Comparison of ENCODE assay signal across 34 cellular contexts in the genomic region with DNA sequence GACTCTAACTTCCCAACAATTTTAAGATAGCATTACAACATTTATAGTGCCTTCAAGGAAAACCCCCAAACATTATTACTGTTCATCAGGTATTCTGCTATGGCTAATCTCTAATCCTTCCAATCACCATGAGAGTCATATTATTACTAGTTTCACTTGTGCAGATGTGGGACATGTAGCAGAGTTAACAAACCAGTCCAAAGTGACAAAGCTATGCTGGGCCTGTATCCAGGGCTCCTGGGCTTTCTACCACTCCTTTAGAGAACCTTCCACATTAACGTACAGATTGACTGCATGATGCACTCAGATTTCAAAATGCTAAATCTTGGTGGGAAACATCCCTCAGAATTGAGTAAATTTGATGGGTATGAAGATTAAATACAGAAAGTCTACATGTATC.
"Had no signal": no experiment of that assay in that cellular context is flagged by ENCODE, and none has a peak within 500 bp of the region (broad histone marks: within the 10 kb centered on the region; RNA-seq: fewer than 3 reads in every experiment).

No MANE protein-coding gene starts in this region.

- H3K9me3 ChIP-seq: ascending aorta had no signal

- ATAC-seq: activated CD8-positive, alpha-beta T cell treated with anti-CD3 and anti-CD28 coated beads for 36 hours; activated T-cell treated with anti-CD3 and anti-CD28 coated beads, Interleukin-2, amount 50 U/mL, for 4 hours; activated T-cell treated with anti-CD3 and anti-CD28 coated beads, Interleukin-2, amount 50 U/mL, for 72 hours had no signal

- H3K27ac ChIP-seq: ascending aorta, cardiac muscle cell, VCaP had no signal

- DNase-seq: activated B cell treated with CpG ODN at 0.5 μM for 24 hours; activated CD4-positive, alpha-beta memory T cell treated with anti-CD3 and anti-CD28 coated beads for 36 hours; activated CD4-positive, alpha-beta T cell treated with anti-CD3 and anti-CD28 coated beads for 4 hours; activated CD4-positive, alpha-beta T cell treated with anti-CD3 and anti-CD28 coated beads, Interleukin-2, amount 10 ng/mL, durations not matched to agents 24 days and 14 days; activated CD4-positive, alpha-beta T cell treated with anti-CD3 and anti-CD28 coated beads, Interleukin-2, amount 50 U/mL, for 1 hour; activated CD4-positive, alpha-beta T cell treated with anti-CD3 and anti-CD28 coated beads, Interleukin-2, amount 50 U/mL, for 4 hours; activated CD4-positive, CD25-positive, alpha-beta regulatory T cell treated with anti-CD3 and anti-CD28 coated beads, Interleukin-2, amount 50 U/mL, for 72 hours; activated CD8-positive, alpha-beta T cell treated with anti-CD3 and anti-CD28 coated beads for 36 hours; activated effector memory CD4-positive, alpha-beta T cell treated with Interleukin-2 at 50 U/mL for 16 hours; activated gamma-delta T cell; activated naive CD4-positive, alpha-beta T cell treated with anti-CD3 and anti-CD28 coated beads, Interleukin-2, amount 10 ng/mL, durations not matched to agents 7 days and 5 days; activated naive CD4-positive, alpha-beta T cell treated with Interleukin-2 at 50 U/mL for 16 hours; activated naive CD8-positive, alpha-beta T cell treated with anti-CD3 and anti-CD28 coated beads for 36 hours; activated T-cell treated with anti-CD3 and anti-CD28 coated beads for 4 hours; activated T-cell treated with anti-CD3 and anti-CD28 coated beads, Interleukin-2, amount 50 U/mL, for 1 hour; activated T-cell treated with anti-CD3 and anti-CD28 coated beads, Interleukin-2, amount 50 U/mL, for 4 hours; activated T-cell treated with anti-CD3 and anti-CD28 coated beads, Interleukin-2, amount 50 U/mL, for 72 hours; amygdala; anterior cingulate cortex; caudate nucleus; cerebellar nuclear complex; SW 1271; T-helper 1 cell; T-helper 2 cell; T-helper 9 cell had no signal

- H3K4me3 ChIP-seq: ascending aorta, cardiac muscle cell had no signal

- H3K4me1 ChIP-seq: ascending aorta had no signal

- H3K27me3 Mint-ChIP-seq: activated B cell treated with CpG ODN at 0.5 μM for 24 hours; activated CD4-positive, alpha-beta memory T cell treated with anti-CD3 and anti-CD28 coated beads for 36 hours; activated CD4-positive, alpha-beta T cell treated with anti-CD3 and anti-CD28 coated beads, Interleukin-2, amount 10 ng/mL, durations not matched to agents 24 days and 14 days; activated CD8-positive, alpha-beta T cell treated with anti-CD3 and anti-CD28 coated beads for 36 hours; activated naive CD4-positive, alpha-beta T cell treated with anti-CD3 and anti-CD28 coated beads, Interleukin-2, amount 10 ng/mL, durations not matched to agents 7 days and 5 days; activated naive CD4-positive, alpha-beta T cell treated with anti-CD3 and anti-CD28 coated beads, Interleukin-2, amount 50 U/mL, for 24 hours; activated naive CD8-positive, alpha-beta T cell treated with anti-CD3 and anti-CD28 coated beads for 36 hours; brain; central memory CD8-positive, alpha-beta T cell had no signal

- H3K9me3 Mint-ChIP-seq: activated B cell treated with CpG ODN at 0.5 μM for 24 hours; activated CD4-positive, alpha-beta memory T cell treated with anti-CD3 and anti-CD28 coated beads for 36 hours; activated CD4-positive, alpha-beta T cell treated with anti-CD3 and anti-CD28 coated beads, Interleukin-2, amount 10 ng/mL, durations not matched to agents 24 days and 14 days; activated CD8-positive, alpha-beta T cell treated with anti-CD3 and anti-CD28 coated beads for 36 hours; activated naive CD4-positive, alpha-beta T cell treated with anti-CD3 and anti-CD28 coated beads, Interleukin-2, amount 10 ng/mL, durations not matched to agents 7 days and 5 days; activated naive CD4-positive, alpha-beta T cell treated with anti-CD3 and anti-CD28 coated beads, Interleukin-2, amount 50 U/mL, for 24 hours; activated naive CD8-positive, alpha-beta T cell treated with anti-CD3 and anti-CD28 coated beads for 36 hours; activated T-cell treated with anti-CD3 and anti-CD28 coated beads, Interleukin-2, amount 50 U/mL, for 4 hours; activated T-cell treated with anti-CD3 and anti-CD28 coated beads, Interleukin-2, amount 50 U/mL, for 72 hours; activated T-helper 2 cell treated with anti-CD3 and anti-CD28 coated beads, Interferon-gamma antibody, Interleukin-2, Interleukin-4, amounts not matched to agents 10 μg/mL and 5 μg/mL and 100 μg/mL, durations not matched to agents 14 hours and 24 hours and 36 hours; brain; central memory CD8-positive, alpha-beta T cell; T-helper 1 cell treated with Interleukin-12 subunit alpha and Interleukin-12 subunit beta and Interleukin-4 antibody, amounts not matched to agents 30 μg/mL and 1 μg/mL, for 36 hours; T-helper 2 cell treated with Interferon-gamma antibody and Interleukin-4, amounts not matched to agents 5 μg/mL and 100 μg/mL, for 36 hours had no signal

- H3K27ac Mint-ChIP-seq: activated B cell treated with CpG ODN at 0.5 μM for 24 hours; activated CD4-positive, alpha-beta memory T cell treated with anti-CD3 and anti-CD28 coated beads for 36 hours; activated CD8-positive, alpha-beta T cell treated with anti-CD3 and anti-CD28 coated beads for 36 hours; activated naive CD4-positive, alpha-beta T cell treated with anti-CD3 and anti-CD28 coated beads, Interleukin-2, amount 10 ng/mL, durations not matched to agents 7 days and 5 days; activated naive CD4-positive, alpha-beta T cell treated with anti-CD3 and anti-CD28 coated beads, Interleukin-2, amount 50 U/mL, for 24 hours; activated naive CD8-positive, alpha-beta T cell treated with anti-CD3 and anti-CD28 coated beads for 36 hours; activated T-cell treated with anti-CD3 and anti-CD28 coated beads, Interleukin-2, amount 50 U/mL, for 72 hours; activated T-helper 2 cell treated with anti-CD3 and anti-CD28 coated beads, Interferon-gamma antibody, Interleukin-2, Interleukin-4, amounts not matched to agents 10 μg/mL and 5 μg/mL and 100 μg/mL, durations not matched to agents 14 hours and 24 hours and 36 hours; T-helper 1 cell treated with Interleukin-12 subunit alpha and Interleukin-12 subunit beta and Interleukin-4 antibody, amounts not matched to agents 30 μg/mL and 1 μg/mL, for 36 hours; T-helper 2 cell treated with Interferon-gamma antibody and Interleukin-4, amounts not matched to agents 5 μg/mL and 100 μg/mL, for 36 hours had no signal

- H3K27me3 ChIP-seq: ascending aorta, cardiac muscle cell had no signal

- H3K4me3 Mint-ChIP-seq: activated B cell treated with CpG ODN at 0.5 μM for 24 hours; activated CD4-positive, alpha-beta memory T cell treated with anti-CD3 and anti-CD28 coated beads for 36 hours; activated CD4-positive, alpha-beta T cell treated with anti-CD3 and anti-CD28 coated beads, Interleukin-2, amount 10 ng/mL, durations not matched to agents 24 days and 14 days; activated CD8-positive, alpha-beta T cell treated with anti-CD3 and anti-CD28 coated beads for 36 hours; activated naive CD4-positive, alpha-beta T cell treated with anti-CD3 and anti-CD28 coated beads, Interleukin-2, amount 10 ng/mL, durations not matched to agents 7 days and 5 days; activated naive CD4-positive, alpha-beta T cell treated with anti-CD3 and anti-CD28 coated beads, Interleukin-2, amount 50 U/mL, for 24 hours; activated naive CD8-positive, alpha-beta T cell treated with anti-CD3 and anti-CD28 coated beads for 36 hours; activated T-cell treated with anti-CD3 and anti-CD28 coated beads, Interleukin-2, amount 50 U/mL, for 4 hours; activated T-cell treated with anti-CD3 and anti-CD28 coated beads, Interleukin-2, amount 50 U/mL, for 72 hours; brain; central memory CD8-positive, alpha-beta T cell; T-helper 1 cell treated with Interleukin-12 subunit alpha and Interleukin-12 subunit beta and Interleukin-4 antibody, amounts not matched to agents 30 μg/mL and 1 μg/mL, for 36 hours; T-helper 2 cell treated with Interferon-gamma antibody and Interleukin-4, amounts not matched to agents 5 μg/mL and 100 μg/mL, for 36 hours had no signal
